Comparison of ENCODE assay signal across 30 cellular contexts in the genomic region with DNA sequence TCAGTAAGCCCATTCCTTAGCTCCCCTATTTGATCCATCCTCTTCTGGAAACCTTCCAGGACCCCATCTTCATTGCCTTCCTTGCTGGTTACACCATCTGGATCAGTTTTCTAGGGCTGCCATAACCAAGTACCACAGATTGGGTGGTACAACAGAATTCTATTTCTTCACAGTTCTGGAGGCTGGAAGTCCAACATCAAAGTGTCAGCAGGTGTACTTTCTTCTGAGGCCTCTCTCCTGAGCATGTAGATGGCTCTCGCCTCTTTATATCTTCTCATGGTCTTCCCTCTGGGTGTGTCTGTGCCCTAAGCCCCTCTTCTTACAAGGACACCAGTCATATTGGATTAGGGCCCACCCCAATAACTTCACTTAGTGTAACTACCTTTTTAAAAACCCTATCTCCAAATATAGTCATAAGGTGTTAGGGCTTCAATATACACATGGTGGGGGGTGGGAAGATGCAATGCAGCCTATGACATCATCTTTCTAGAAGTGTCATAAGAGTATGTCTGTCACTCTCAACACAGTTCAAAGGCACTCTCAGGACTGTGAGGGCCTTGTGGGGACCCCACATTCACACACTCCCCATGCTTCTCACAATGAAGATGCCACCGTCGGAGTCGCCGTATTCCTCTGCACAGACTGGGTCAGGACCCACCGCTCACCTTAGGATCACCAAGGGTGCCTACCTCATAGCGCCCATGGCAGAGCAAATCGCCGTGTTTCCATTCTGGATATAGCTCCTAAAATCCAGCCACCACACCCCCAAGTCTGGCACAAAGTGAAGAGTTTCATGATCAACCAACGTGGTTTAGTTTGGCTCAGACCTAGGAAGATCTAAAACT. TPM values are rescaled to one million over a fixed set of nuclear protein-coding genes. Genes with fewer than 3 reads are reported as not detected.
"Had no signal": no experiment of that assay in that cellular context is flagged by ENCODE, and none has a peak within 500 bp of the region (broad histone marks: within the 10 kb centered on the region; RNA-seq: fewer than 3 reads in every experiment).

No MANE protein-coding gene starts in this region.

- H3K79me2 ChIP-seq: hepatocyte had no signal

- H3K4me2 ChIP-seq: hepatocyte had no signal

- H3K4me1 ChIP-seq: lower lobe of right lung, prostate gland, spleen, upper lobe of left lung, uterus had no signal

- H3K36me3 ChIP-seq: gastroesophageal sphincter, heart left ventricle, lower lobe of right lung, neutrophil, prostate gland, spleen, thoracic aorta, tibial nerve, upper lobe of left lung, uterus had no signal

- H3K4me3 Mint-ChIP-seq: mesothelial cell of epicardium; naive B cell; natural killer cell treated with Interleukin-12 subunit alpha and Interleukin-12 subunit beta and Interleukin-15 and Interleukin-18, amount 100 ng/mL, for 72 hours; neural crest cell; stimulated activated naive B cell treated with anti-CD40 and anti-IgM and Interleukin-4, amounts not matched to agents 10 μg/mL and 1 μg/mL and 100 μg/mL, for 72 hours; stimulated activated naive CD8-positive, alpha-beta T cell treated with anti-CD3 and anti-CD28 coated beads, Interleukin-15, Interleukin-2, amounts not matched to agents 100 ng/mL and 50 ng/mL, for 24 hours had no signal

- H3K4me3 ChIP-seq: dorsolateral prefrontal cortex, gastroesophageal sphincter, heart left ventricle, hepatocyte, lower lobe of right lung, mucosa of descending colon, prostate gland, skin epidermis, spleen, thoracic aorta, tibial nerve, upper lobe of left lung, uterus had no signal

- H3K27me3 ChIP-seq: dorsolateral prefrontal cortex, foreskin keratinocyte, gastroesophageal sphincter, heart left ventricle, hepatocyte, spleen, tibial nerve, upper lobe of left lung, uterus had no signal

- H3K36me3 Mint-ChIP-seq: mesothelial cell of epicardium; natural killer cell treated with Interleukin-12 subunit alpha and Interleukin-12 subunit beta and Interleukin-15 and Interleukin-18, amount 100 ng/mL, for 72 hours had no signal

- H3K9me3 ChIP-seq: heart left ventricle, lower lobe of right lung, mucosa of descending colon, neutrophil, prostate gland, spleen, thoracic aorta, tibial nerve, upper lobe of left lung, uterus had no signal

- H3K27me3 Mint-ChIP-seq: natural killer cell treated with Interleukin-12 subunit alpha and Interleukin-12 subunit beta and Interleukin-15 and Interleukin-18, amount 100 ng/mL, for 72 hours; stimulated activated naive CD8-positive, alpha-beta T cell treated with anti-CD3 and anti-CD28 coated beads, Interleukin-15, Interleukin-2, amounts not matched to agents 100 ng/mL and 50 ng/mL, for 24 hours had no signal

- DNase-seq: effector CD4-positive, alpha-beta T cell; foreskin keratinocyte; heart left ventricle; kidney glomerular epithelial cell; left colon; left ventricle myocardium superior; lower lobe of right lung; mucosa of descending colon; naive B cell; right cardiac atrium; spleen; stimulated activated CD4-positive, alpha-beta T cell treated with anti-CD3 and anti-CD28 coated beads, Interleukin-2, amount 100 ng/mL, for 48 hours; stimulated activated naive B cell treated with anti-CD40 and anti-IgM and Interleukin-4, amounts not matched to agents 10 μg/mL and 1 μg/mL and 100 μg/mL, for 72 hours; upper lobe of left lung; uterus had no signal

- H3K27ac ChIP-seq: epithelial cell of prostate, foreskin keratinocyte, gastroesophageal sphincter, heart left ventricle, hepatocyte, lower lobe of right lung, neutrophil, prostate gland, skin epidermis, spleen, thoracic aorta, tibial nerve, upper lobe of left lung, uterus had no signal

- H2AFZ ChIP-seq: hepatocyte had no signal

- H3K27ac Mint-ChIP-seq: mesothelial cell of epicardium; natural killer cell treated with Interleukin-12 subunit alpha and Interleukin-12 subunit beta and Interleukin-15 and Interleukin-18, amount 100 ng/mL, for 72 hours; stimulated activated naive B cell treated with anti-CD40 and anti-IgM and Interleukin-4, amounts not matched to agents 10 μg/mL and 1 μg/mL and 100 μg/mL, for 72 hours; stimulated activated naive CD8-positive, alpha-beta T cell treated with anti-CD3 and anti-CD28 coated beads, Interleukin-15, Interleukin-2, amounts not matched to agents 100 ng/mL and 50 ng/mL, for 24 hours had no signal

- H3K9me3 Mint-ChIP-seq: natural killer cell treated with Interleukin-12 subunit alpha and Interleukin-12 subunit beta and Interleukin-15 and Interleukin-18, amount 100 ng/mL, for 72 hours had no signal

RNA-seq across cellular contexts. Expression of gene PRND, which starts 12.2 kb away (rescaled TPM):
- total RNA-seq: esophagus mucosa; fibroblast of lung; foreskin keratinocyte; gastroesophageal sphincter; left ventricle myocardium superior; lower lobe of right lung; mesothelial cell of epicardium; natural killer cell treated with Interleukin-12 subunit alpha and Interleukin-12 subunit beta and Interleukin-15 and Interleukin-18, amount 100 ng/mL, for 72 hours; neural crest cell; right cardiac atrium; spleen; thoracic aorta had no signal
